Comparison of ENCODE assay signal across 13 cellular contexts in the genomic region with DNA sequence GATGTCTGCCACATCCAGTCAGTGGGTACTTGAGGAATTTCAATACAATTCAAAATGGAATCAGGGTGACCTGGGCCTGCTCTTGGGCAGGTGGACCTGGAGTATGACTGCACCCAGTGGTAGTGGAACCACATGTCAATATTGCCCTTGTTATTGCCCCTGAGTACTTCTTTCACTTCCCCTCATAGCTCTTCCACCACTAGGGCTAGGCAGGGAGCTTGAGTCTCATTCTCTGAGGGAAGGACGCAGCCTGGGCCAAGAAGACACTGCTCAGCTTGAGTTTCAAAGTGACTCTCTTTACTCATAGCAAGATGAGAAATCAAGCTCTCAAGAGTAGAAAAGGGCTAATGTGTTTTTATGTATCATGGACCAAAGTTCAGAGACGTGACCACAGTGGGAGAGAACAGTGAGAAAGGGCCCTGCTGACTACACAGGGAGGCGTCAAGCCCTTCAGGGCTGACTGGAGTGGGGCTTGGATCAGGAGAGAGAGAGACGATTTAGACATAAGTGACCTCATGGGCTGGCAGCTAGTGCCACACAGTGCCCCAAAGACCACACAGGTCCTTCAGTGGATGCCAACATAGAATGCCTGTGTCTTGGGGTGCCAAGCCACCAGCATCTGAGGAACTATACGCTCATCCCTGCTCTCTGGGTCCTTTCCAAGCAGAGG. TPM values are rescaled to one million over a fixed set of nuclear protein-coding genes. Genes with fewer than 3 reads are reported as not detected.
DNase-seq lines count a peak whose midpoint lies in the region; ATAC-seq and TF ChIP-seq lines count a peak whose summit lies in the region.
"Had no signal": no experiment of that assay in that cellular context is flagged by ENCODE, and none has a peak within 500 bp of the region (broad histone marks: within the 10 kb centered on the region; RNA-seq: fewer than 3 reads in every experiment).

No MANE protein-coding gene starts in this region.

- H3K4ac ChIP-seq in IMR-90 (ENCODE audit: low read depth, low read length): no peak overlapping the region

- no peak overlapping the region for H4K5ac ChIP-seq in IMR-90 (ENCODE audit: low read depth, low read length)

- no peak for TF ChIP-seq RAD21 in IMR-90 (IDR thresholded peaks at IDR 0.05; ENCODE audit: low read length)

- H3K4me1 ChIP-seq in IMR-90 (ENCODE audit: control insufficient read depth, insufficient read depth, low read length) (peaks cover 9% of the 10 kb centered on the region), spleen (peaks cover 0 to 20% (median 11%) of the 10 kb centered on the region in 6 donors)

- no peak overlapping the region for H3K4me2 ChIP-seq in IMR-90 (ENCODE audit: low read depth, low read length)

- H2BK5ac ChIP-seq in IMR-90 (ENCODE audit: low read depth, low read length, poor library complexity, severe bottlenecking): no peak overlapping the region

- no peaks in the 10 kb centered on the region for H3K27me3 Mint-ChIP-seq in activated CD8-positive, alpha-beta T cell treated with anti-CD3 and anti-CD28 coated beads for 36 hours
- peaks cover 1% of the 10 kb centered on the region for H3K27me3 Mint-ChIP-seq in activated CD8-positive, alpha-beta T cell treated with anti-CD3 and anti-CD28 coated beads, Interleukin-2, amount 10 ng/mL, durations not matched to agents 7 days and 5 days (ENCODE audit: low read depth)
- H3K27me3 Mint-ChIP-seq: type B pancreatic cell had no signal

- peaks cover 8% of the 10 kb centered on the region; the same call in 1 of the 2 replicates for H3K9me1 ChIP-seq in IMR-90 (ENCODE audit: insufficient read depth, low read length)

- no CpG with 5 or more reads among the region's 5 CpGs for WGBS in IMR-90 (ENCODE audit: extremely low coverage in 2 of 2, insufficient read length in 1 of 2), 2 experiments
- 72 to 80% (median 73%) methylated on average over 5 of the region's 5 CpGs for WGBS in spleen, 5 donors

- no peak overlapping the region for H3K27ac Mint-ChIP-seq in activated CD8-positive, alpha-beta T cell treated with anti-CD3 and anti-CD28 coated beads for 36 hours
- no peak overlapping the region for H3K27ac Mint-ChIP-seq in activated CD8-positive, alpha-beta T cell treated with anti-CD3 and anti-CD28 coated beads, Interleukin-2, amount 10 ng/mL, durations not matched to agents 7 days and 5 days
- H3K27ac Mint-ChIP-seq: type B pancreatic cell had no signal

- H3K9ac ChIP-seq in IMR-90 (ENCODE audit: low read depth, low read length): no peak overlapping the region

- H3K79me1 ChIP-seq in IMR-90 (ENCODE audit: low read depth in 1 of 2, low read length in 2 of 2): no peaks in the 10 kb centered on the region; a peak in 1 of 4 replicates

- POLR2A ChIA-PET in activated CD8-positive, alpha-beta T cell treated with anti-CD3 and anti-CD28 coated beads for 36 hours (lab: Charles Lee): interaction anchor here (0.6 to 0.8 kb wide), 2 partner anchors 13 to 43 kb away, joined by 3 read pairs; partner anchors contain the start of gene PTMA
- POLR2A ChIA-PET in activated CD8-positive, alpha-beta T cell treated with anti-CD3 and anti-CD28 coated beads, Interleukin-2, amount 10 ng/mL, durations not matched to agents 7 days and 5 days (lab: Charles Lee): interaction anchor here (1.0 to 1.9 kb wide), 2 partner anchors 13 to 108 kb away, joined by 4 to 8 read pairs; partner anchors contain the start of gene PTMA
- POLR2A ChIA-PET in IMR-90 (lab: Charles Lee; ENCODE audit: unreplicated experiment): interaction anchor here (1.0 kb wide), 1 partner anchor 13 kb away, joined by 3 read pairs; the partner anchor contains the start of gene PTMA

- intact Hi-C loops in activated CD8-positive, alpha-beta T cell treated with anti-CD3 and anti-CD28 coated beads for 36 hours (cut with micrococcal nuclease): no loop called here
- intact Hi-C loops in IMR-90 (cut with micrococcal nuclease) (no loop called here), spleen (cut with DNase I; ENCODE audit: low total_unique reads) (no loop called here), left cardiac atrium (cut with DNase I) (no loop called here)

- BruUV-seq in IMR-90 (replicated peaks; lab: Mats Ljungman, UMichigan): no TSS peak

- ATAC-seq in activated CD8-positive, alpha-beta T cell treated with anti-CD3 and anti-CD28 coated beads for 36 hours: peak; percentile 26
- no peak for ATAC-seq in activated CD8-positive, alpha-beta T cell treated with anti-CD3 and anti-CD28 coated beads, Interleukin-2, amount 10 ng/mL, durations not matched to agents 7 days and 5 days
- peak; percentile 70 for ATAC-seq in HG02588 (IDR thresholded peaks at IDR 0.05; ENCODE audit: unreplicated experiment)
- no peak for ATAC-seq in IMR-90 (ENCODE audit: low read depth)
- ATAC-seq in left cardiac atrium: no peak

- H3K9me3 Mint-ChIP-seq in activated CD8-positive, alpha-beta T cell treated with anti-CD3 and anti-CD28 coated beads for 36 hours: no peaks in the 10 kb centered on the region
- H3K9me3 Mint-ChIP-seq in activated CD8-positive, alpha-beta T cell treated with anti-CD3 and anti-CD28 coated beads, Interleukin-2, amount 10 ng/mL, durations not matched to agents 7 days and 5 days (ENCODE audit: insufficient read depth): no peaks in the 10 kb centered on the region
- H3K9me3 Mint-ChIP-seq: type B pancreatic cell had no signal

- no peak overlapping the region for H2BK20ac ChIP-seq in IMR-90 (ENCODE audit: low read depth, low read length)

- no peak overlapping the region for H4K8ac ChIP-seq in IMR-90 (ENCODE audit: low read depth in 2 of 2, low read length in 2 of 2)

- no peak for TF ChIP-seq POLR2A in IMR-90 (IDR thresholded peaks at IDR 0.05; ENCODE audit: low read depth, low read length)
- no peak for TF ChIP-seq POLR2A in spleen (IDR thresholded peaks at IDR 0.05)

- H3K36me3 Mint-ChIP-seq in activated CD8-positive, alpha-beta T cell treated with anti-CD3 and anti-CD28 coated beads for 36 hours (ENCODE audit: low read depth): no peaks in the 10 kb centered on the region
- no peaks in the 10 kb centered on the region for H3K36me3 Mint-ChIP-seq in activated CD8-positive, alpha-beta T cell treated with anti-CD3 and anti-CD28 coated beads, Interleukin-2, amount 10 ng/mL, durations not matched to agents 7 days and 5 days (ENCODE audit: low read depth)
- H3K36me3 Mint-ChIP-seq: type B pancreatic cell had no signal

- H3K27ac ChIP-seq in IMR-90 (ENCODE audit: insufficient read depth, low read length) (no peak overlapping the region), spleen (no peak overlapping the region)
- H3K27ac ChIP-seq: epithelial cell of prostate had no signal

- no peak overlapping the region for H4K91ac ChIP-seq in IMR-90 (ENCODE audit: insufficient read depth, low read depth, low read length)

- no peak overlapping the region for H2AK5ac ChIP-seq in IMR-90 (ENCODE audit: low read depth, low read length)

- no peak for TF ChIP-seq CTCF in activated CD8-positive, alpha-beta T cell treated with anti-CD3 and anti-CD28 coated beads for 36 hours (IDR thresholded peaks at IDR 0.05)
- TF ChIP-seq CTCF in IMR-90 (conservative IDR thresholded peaks at IDR 0.05; ENCODE audit: low read depth, low read length) (no peak), spleen (IDR thresholded peaks at IDR 0.05 in 8 of 11, conservative IDR thresholded peaks at IDR 0.05 in 3 of 11) (peak in 6 of 11 experiments; percentile 10 to 32 (median 24))

- no peaks in the 10 kb centered on the region; the same call in 1 of the 2 replicates for H4K20me1 ChIP-seq in IMR-90 (ENCODE audit: insufficient read depth, low read length)

- H3K4me3 ChIP-seq in IMR-90 (ENCODE audit: insufficient read depth, low read depth, low read length) (no peak overlapping the region), spleen (no peak overlapping the region)

- no peaks in the 10 kb centered on the region for H3K4me1 Mint-ChIP-seq in activated CD8-positive, alpha-beta T cell treated with anti-CD3 and anti-CD28 coated beads for 36 hours (ENCODE audit: low read depth)
- peaks cover 9% of the 10 kb centered on the region for H3K4me1 Mint-ChIP-seq in activated CD8-positive, alpha-beta T cell treated with anti-CD3 and anti-CD28 coated beads, Interleukin-2, amount 10 ng/mL, durations not matched to agents 7 days and 5 days (ENCODE audit: low read depth)

- no peak overlapping the region for H2BK15ac ChIP-seq in IMR-90 (ENCODE audit: low read depth, low read length)

- no peak overlapping the region for H3K4me3 Mint-ChIP-seq in activated CD8-positive, alpha-beta T cell treated with anti-CD3 and anti-CD28 coated beads for 36 hours
- H3K4me3 Mint-ChIP-seq in activated CD8-positive, alpha-beta T cell treated with anti-CD3 and anti-CD28 coated beads, Interleukin-2, amount 10 ng/mL, durations not matched to agents 7 days and 5 days: no peak overlapping the region
- H3K4me3 Mint-ChIP-seq: type B pancreatic cell had no signal

- H3K27me3 ChIP-seq in IMR-90 (ENCODE audit: control insufficient read depth, insufficient read depth, low read length) (no peaks in the 10 kb centered on the region), spleen (replicated peaks in 1 of 7) (no peaks in the 10 kb centered on the region)

- dilution Hi-C loops in IMR-90 (cut with HindIII; ENCODE audit: low sequenced_read_pairs, unreplicated experiment): no loop called here

- H3K9me3 ChIP-seq in IMR-90 (ENCODE audit: control insufficient read depth, insufficient read depth, low read length) (no peaks in the 10 kb centered on the region), spleen (peaks cover 0 to 5% (median 0%) of the 10 kb centered on the region in 8 donors)

- no peak overlapping the region for H3K23ac ChIP-seq in IMR-90 (ENCODE audit: low read depth, low read length)

- H2BK120ac ChIP-seq in IMR-90 (ENCODE audit: low read depth, low read length): no peak overlapping the region

- CTCF ChIA-PET in activated CD8-positive, alpha-beta T cell treated with anti-CD3 and anti-CD28 coated beads for 36 hours (lab: Charles Lee): interaction anchor here (1.1 to 2.1 kb wide), 4 partner anchors 14 to 45 kb away, joined by 4 to 5 read pairs (median 5); no protein-coding TSS in a partner anchor
- CTCF ChIA-PET in activated CD8-positive, alpha-beta T cell treated with anti-CD3 and anti-CD28 coated beads, Interleukin-2, amount 10 ng/mL, durations not matched to agents 7 days and 5 days (lab: Charles Lee): interaction anchor here (1.1 to 2.0 kb wide), 4 partner anchors 43 to 120 kb away, joined by 3 to 12 read pairs (median 5); no protein-coding TSS in a partner anchor
- CTCF ChIA-PET in IMR-90 (lab: Yijun Ruan, JAX): no interaction called here

- in situ Hi-C loops in IMR-90 (cut with MboI; ENCODE audit: low sequenced_read_pairs): no loop called here

- no peak overlapping the region for H2AFZ ChIP-seq in IMR-90 (replicated peaks; ENCODE audit: low read length, poor library complexity)

- H3K36me3 ChIP-seq in IMR-90 (ENCODE audit: control insufficient read depth, insufficient read depth, low read length) (no peaks in the 10 kb centered on the region), spleen (no peaks in the 10 kb centered on the region)

- H3K18ac ChIP-seq in IMR-90 (ENCODE audit: low read depth, low read length): no peak overlapping the region

- H3K56ac ChIP-seq in IMR-90 (ENCODE audit: extremely low read depth, insufficient read depth, low read length): no peak overlapping the region

- DNase-seq in activated CD8-positive, alpha-beta T cell treated with anti-CD3 and anti-CD28 coated beads for 36 hours: no peak
- DNase-seq in activated CD8-positive, alpha-beta T cell treated with anti-CD3 and anti-CD28 coated beads, Interleukin-2, amount 10 ng/mL, durations not matched to agents 7 days and 5 days: no peak
- DNase-seq in IMR-90 (no peak), spleen (no peak), GOT3 (lab: John Stamatoyannopoulos, UW) (no peak), NCI-H2171 treated with DMSO at 0.1 percent for 48 hours (lab: John Stamatoyannopoulos, UW) (no peak), left cardiac atrium (no peak)
- DNase-seq: activated naive CD4-positive, alpha-beta T cell treated with Interleukin-2 at 50 U/mL for 16 hours; mesendoderm; NCI-H1417 had no signal

- peak overlapping the region; percentile 48 for H2AK9ac ChIP-seq in IMR-90 (replicated peaks; ENCODE audit: low read depth, low read length, poor library complexity)

- H3K14ac ChIP-seq in IMR-90 (replicated peaks; ENCODE audit: low read depth, low read length): no peak overlapping the region

RNA-seq across cellular contexts. Expression of gene PTMA, which starts 12.8 kb away (rescaled TPM):
- 1,000 to 10,000 TPM; 2,463 to 2,468 TPM for total RNA-seq in activated CD8-positive, alpha-beta T cell treated with anti-CD3 and anti-CD28 coated beads for 36 hours
- 1,000 to 10,000 TPM; 1,769 to 1,842 TPM for total RNA-seq in activated CD8-positive, alpha-beta T cell treated with anti-CD3 and anti-CD28 coated beads, Interleukin-2, amount 10 ng/mL, durations not matched to agents 7 days and 5 days
- total RNA-seq in IMR-90 (2012; rRNA removed): 380 and 776 TPM in 2 replicates
- 647 and 742 TPM in 2 replicates for polyA plus RNA-seq in IMR-90 (2012; rRNA removed)
- polyA plus RNA-seq in IMR-90 (2012; cell fraction: cytosol; rRNA removed): 585 and 1,669 TPM in 2 replicates
- 208 and 388 TPM in 2 replicates for polyA plus RNA-seq in IMR-90 (2012; cell fraction: nucleus; rRNA removed; ENCODE audit: low replicate concordance)
- total RNA-seq in spleen: 100 to 1,000 TPM; 509 to 901 (median 767) TPM
- polyA plus RNA-seq in spleen: 1,000 to 10,000 TPM; 1,653 to 2,114 (median 1,725) TPM
- 100 to 1,000 TPM; 343 to 402 TPM for total RNA-seq in left cardiac atrium

RNA-seq across cellular contexts. Expression of gene PDE6D, which starts 60.0 kb away (rescaled TPM):
- 10 to 100 TPM; 22.8 to 23.5 TPM for total RNA-seq in activated CD8-positive, alpha-beta T cell treated with anti-CD3 and anti-CD28 coated beads for 36 hours
- total RNA-seq in activated CD8-positive, alpha-beta T cell treated with anti-CD3 and anti-CD28 coated beads, Interleukin-2, amount 10 ng/mL, durations not matched to agents 7 days and 5 days: 10 to 100 TPM; 31.9 to 35.1 TPM
- total RNA-seq in IMR-90 (2012; rRNA removed) (13.6 and 13.8 TPM in 2 replicates), spleen (10 to 100 TPM; 22.2 to 45.0 (median 28.3) TPM), left cardiac atrium (10 to 100 TPM; 16.6 to 18.8 TPM)
- polyA plus RNA-seq in IMR-90 (2012; rRNA removed) (24.3 and 24.7 TPM in 2 replicates), spleen (10 to 100 TPM; 20.5 to 35.1 (median 33.8) TPM)
- polyA plus RNA-seq in IMR-90 (2012; cell fraction: cytosol; rRNA removed): 18.6 and 19.9 TPM in 2 replicates
- polyA plus RNA-seq in IMR-90 (2012; cell fraction: nucleus; rRNA removed; ENCODE audit: low replicate concordance): 4.8 and 13.5 TPM in 2 replicates

Comparison
In these comparisons a context has a peak if more than half of its experiments do, and no peak if none do; other contexts are left out.
1. ATAC-seq: peak in activated CD8-positive, alpha-beta T cell treated with anti-CD3 and anti-CD28 coated beads for 36 hours (single experiment) and HG02588 (single experiment); none in activated CD8-positive, alpha-beta T cell treated with anti-CD3 and anti-CD28 coated beads, Interleukin-2, amount 10 ng/mL, durations not matched to agents 7 days and 5 days (single experiment), IMR-90 (single experiment) and left cardiac atrium (0 of 2).
2. CTCF ChIP-seq: peak in spleen (6 of 11); none in activated CD8-positive, alpha-beta T cell treated with anti-CD3 and anti-CD28 coated beads for 36 hours (single experiment) and IMR-90 (single experiment).